8 cellular contexts compared by ENCODE assay signal in the genomic region with DNA sequence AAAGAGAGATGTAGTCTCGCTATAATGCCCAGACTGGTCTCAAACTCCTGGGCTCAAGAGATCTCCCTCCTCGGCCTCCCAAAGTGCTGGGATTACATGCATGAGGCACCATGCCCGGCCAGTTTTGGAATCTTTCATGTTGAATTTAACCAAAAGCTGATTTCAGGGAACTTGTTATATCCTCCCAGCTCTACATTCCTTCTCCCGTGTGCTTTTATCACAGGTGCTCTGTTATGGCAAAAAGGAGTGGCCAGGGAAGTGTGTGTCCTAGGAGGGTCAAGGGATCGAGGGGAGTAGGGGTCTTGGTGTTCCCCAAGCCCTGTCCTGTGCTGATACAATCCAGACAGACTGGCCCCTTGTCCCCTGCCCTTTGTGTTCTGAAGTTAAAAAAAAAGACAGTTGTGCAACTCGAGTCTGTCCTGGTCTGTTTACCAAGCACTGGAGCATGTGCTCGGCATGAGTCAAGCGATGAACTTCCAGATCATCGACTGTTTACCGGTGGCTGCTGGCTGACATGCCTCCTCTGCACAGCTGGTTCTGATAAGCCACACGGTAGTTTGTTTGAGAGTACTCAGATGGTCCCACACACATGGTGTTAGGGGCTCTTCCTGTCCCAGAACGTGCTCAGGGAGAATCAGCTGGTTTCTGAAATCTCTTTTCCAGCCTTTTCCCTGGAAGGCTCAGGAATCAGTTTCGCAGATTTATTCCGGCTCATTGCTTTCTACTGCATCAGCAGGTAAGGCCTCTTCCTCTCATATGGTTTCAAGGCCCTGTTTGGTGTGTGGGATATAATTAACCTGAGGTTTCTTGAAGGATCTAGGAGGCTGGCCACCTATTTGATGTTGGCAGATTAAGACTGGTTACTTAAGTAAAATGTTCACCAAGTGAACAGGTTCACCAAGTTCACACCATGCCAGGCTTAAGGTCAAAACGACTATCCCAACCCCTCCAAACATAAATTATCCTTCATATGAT. TPM values are rescaled to one million over a fixed set of nuclear protein-coding genes. Genes with fewer than 3 reads are reported as not detected.
DNase-seq lines count a peak whose midpoint lies in the region; ATAC-seq and TF ChIP-seq lines count a peak whose summit lies in the region.

No MANE protein-coding gene starts in this region.

- DNase-seq in NCI-H2171 treated with DMSO at 0.1 percent for 48 hours (lab: John Stamatoyannopoulos, UW) (peak; percentile 83), epithelial cell of proximal tubule (ENCODE audit: low read depth) (peak; percentile 91), NCI-H446 (lab: John Stamatoyannopoulos, UW) (no peak)
- no peak for DNase-seq in stimulated activated CD8-positive, alpha-beta memory T cell treated with anti-CD3 and anti-CD28 coated beads, Interleukin-4, amount 100 ng/mL, for 48 hours

- H3K27ac ChIP-seq in C4-2B = peak overlapping the region; percentile 87

- no peak overlapping the region for H3K4me3 Mint-ChIP-seq in nephron

- H3K27ac Mint-ChIP-seq in nephron = peak overlapping the region; percentile 83 to 94 (median 88)

- peaks cover 58% of the 10 kb centered on the region for H3K36me3 Mint-ChIP-seq in nephron (ENCODE audit: low read depth)

- H3K4me3 ChIP-seq in epithelial cell of proximal tubule (ENCODE audit: low read depth, low read length) = peak overlapping the region; percentile 14

- H3K4me1 Mint-ChIP-seq in nephron = peaks cover 9% of the 10 kb centered on the region

- no peaks in the 10 kb centered on the region for H3K27me3 Mint-ChIP-seq in nephron (ENCODE audit: low read depth)

- no peaks in the 10 kb centered on the region for H3K9me3 Mint-ChIP-seq in nephron

- no peak for TF ChIP-seq CTCF in C4-2B (conservative IDR thresholded peaks at IDR 0.05)
- no peak for TF ChIP-seq CTCF in epithelial cell of proximal tubule (conservative IDR thresholded peaks at IDR 0.05; ENCODE audit: low read depth, low read length)
- TF ChIP-seq CTCF in nephron (IDR thresholded peaks at IDR 0.05; ENCODE audit: unreplicated experiment in 3 of 3) = no peak

- ATAC-seq in GM21381 (IDR thresholded peaks at IDR 0.05; ENCODE audit: unreplicated experiment) = no peak
- no peak for ATAC-seq in GM21786 (IDR thresholded peaks at IDR 0.05; ENCODE audit: unreplicated experiment)

RNA-seq across cellular contexts. Expression of gene NAA20, which starts 52.6 kb away (rescaled TPM):
- 41.8 and 59.1 TPM in 2 replicates for total RNA-seq in epithelial cell of proximal tubule

Comparison
In these comparisons a context has a peak if more than half of its experiments do, and no peak if none do; other contexts are left out.
1. DNase-seq: peak in NCI-H2171 treated with DMSO at 0.1 percent for 48 hours (single experiment) and epithelial cell of proximal tubule (single experiment); none in NCI-H446 (0 of 2) and stimulated activated CD8-positive, alpha-beta memory T cell treated with anti-CD3 and anti-CD28 coated beads, Interleukin-4, amount 100 ng/mL, for 48 hours (single experiment).